27 cellular contexts compared by ENCODE assay signal in genomic region chr12:123987022-123987421, GRCh38. TPM values are rescaled to one million over a fixed set of nuclear protein-coding genes. Genes with fewer than 3 reads are reported as not detected.
A peak's percentile ranks its signal among the peaks of the same experiment; 100 is the strongest.
DNase-seq lines count a peak whose midpoint lies in the region; ATAC-seq and TF ChIP-seq lines count a peak whose summit lies in the region.
"Had no signal": no experiment of that assay in that cellular context is flagged by ENCODE, and none has a peak within 500 bp of the region (broad histone marks: within the 10 kb centered on the region; RNA-seq: fewer than 3 reads in every experiment).

No MANE protein-coding gene starts in this region.

- H2AFZ ChIP-seq in ACC112 (ENCODE audit: low read length, unreplicated experiment), result no peak overlapping the region

- H3K4me1 ChIP-seq in ACC112 (ENCODE audit: control insufficient read depth, insufficient read depth, low read length, unreplicated experiment), result peaks cover 45% of the 10 kb centered on the region

- TF ChIP-seq CTCF in NB4 (IDR thresholded peaks at IDR 0.05; ENCODE audit: low read depth, low read length) (no peak), glutamatergic neuron (IDR thresholded peaks at IDR 0.05; ENCODE audit: partially characterized antibody, unreplicated experiment) (no peak), progenitor cell of endocrine pancreas (IDR thresholded peaks at IDR 0.05; ENCODE audit: unreplicated experiment) (no peak)

- H3K36me3 Mint-ChIP-seq in glutamatergic neuron (ENCODE audit: unreplicated experiment) (peaks cover 6% of the 10 kb centered on the region), progenitor cell of endocrine pancreas (ENCODE audit: insufficient read depth) (peaks cover 28% of the 10 kb centered on the region)
- peaks cover 74% of the 10 kb centered on the region for H3K36me3 Mint-ChIP-seq in activated T-helper 17 cell treated with anti-CD3 and anti-CD28 coated beads, Interleukin-2, amount 50 U/mL, for 72 hours (ENCODE audit: low read depth)

- 0 out of 2 replicates have a peak overlapping the region, but pooled peaks have one; percentile 4 for H3K27ac ChIP-seq in ACC112 (ENCODE audit: low read depth, low read length)
- H3K27ac ChIP-seq: right lobe of liver, transverse colon had no signal

- H3K4me3 ChIP-seq in ACC112 (ENCODE audit: low read depth, low read length), result no peak overlapping the region
- H3K4me3 ChIP-seq in NB4 (ENCODE audit: low read depth, low read length), result no peak overlapping the region
- H3K4me3 ChIP-seq: lower lobe of right lung, right lobe of liver, transverse colon had no signal

- peaks cover 2% of the 10 kb centered on the region for H3K27me3 Mint-ChIP-seq in glutamatergic neuron (ENCODE audit: unreplicated experiment)
- H3K27me3 Mint-ChIP-seq in progenitor cell of endocrine pancreas, result no peaks in the 10 kb centered on the region
- H3K27me3 Mint-ChIP-seq in activated T-helper 17 cell treated with anti-CD3 and anti-CD28 coated beads, Interleukin-2, amount 50 U/mL, for 72 hours, result no peaks in the 10 kb centered on the region
- H3K27me3 Mint-ChIP-seq: activated naive CD8-positive, alpha-beta T cell; B cell; dendritic cell treated with granulocyte-macrophage colony-stimulating factor and Interleukin-4, amounts not matched to agents 40 ng/mL and 50 ng/mL, for 4 days had no signal

- peaks cover 57% of the 10 kb centered on the region for H3K4me1 Mint-ChIP-seq in glutamatergic neuron (ENCODE audit: low read depth, unreplicated experiment)
- H3K4me1 Mint-ChIP-seq in progenitor cell of endocrine pancreas (ENCODE audit: low read depth), result peaks cover 54% of the 10 kb centered on the region
- H3K4me1 Mint-ChIP-seq in activated T-helper 17 cell treated with anti-CD3 and anti-CD28 coated beads, Interleukin-2, amount 50 U/mL, for 72 hours, result peaks cover 12% of the 10 kb centered on the region

- no peak overlapping the region for H3K4me3 Mint-ChIP-seq in glutamatergic neuron (ENCODE audit: unreplicated experiment)
- H3K4me3 Mint-ChIP-seq in progenitor cell of endocrine pancreas (ENCODE audit: low read depth), result no peak overlapping the region
- H3K4me3 Mint-ChIP-seq in activated T-helper 17 cell treated with anti-CD3 and anti-CD28 coated beads, Interleukin-2, amount 50 U/mL, for 72 hours, result no peak overlapping the region
- H3K4me3 Mint-ChIP-seq: activated naive CD8-positive, alpha-beta T cell; B cell; dendritic cell treated with granulocyte-macrophage colony-stimulating factor and Interleukin-4, amounts not matched to agents 40 ng/mL and 50 ng/mL, for 4 days; endodermal cell had no signal

- peaks cover 14% of the 10 kb centered on the region for H3K79me2 ChIP-seq in ACC112 (ENCODE audit: control insufficient read depth, insufficient read depth, low read length, unreplicated experiment)

- H3K9me3 Mint-ChIP-seq in glutamatergic neuron (ENCODE audit: unreplicated experiment) (peaks cover 10% of the 10 kb centered on the region), progenitor cell of endocrine pancreas (ENCODE audit: low read depth) (no peaks in the 10 kb centered on the region)
- no peaks in the 10 kb centered on the region for H3K9me3 Mint-ChIP-seq in activated T-helper 17 cell treated with anti-CD3 and anti-CD28 coated beads, Interleukin-2, amount 50 U/mL, for 72 hours
- H3K9me3 Mint-ChIP-seq: dendritic cell treated with granulocyte-macrophage colony-stimulating factor and Interleukin-4, amounts not matched to agents 40 ng/mL and 50 ng/mL, for 4 days; endodermal cell had no signal

- in situ Hi-C loops in KBM-7 (cut with MboI; ENCODE audit: low pct_unique_long_range_greater_than_20kb, low sequenced_read_pairs), result no loop called here

- TF ChIP-seq POLR2A in NB4 (IDR thresholded peaks at IDR 0.05; ENCODE audit: extremely low read depth, insufficient read length), result no peak

- peaks cover 7% of the 10 kb centered on the region; the same call in 1 of the 2 replicates for H3K36me3 ChIP-seq in ACC112 (ENCODE audit: insufficient read depth, low read length)

- peak overlapping the region; percentile 87 for H3K27ac Mint-ChIP-seq in glutamatergic neuron (ENCODE audit: unreplicated experiment)
- H3K27ac Mint-ChIP-seq in progenitor cell of endocrine pancreas, result peak overlapping the region; percentile 67
- no peak overlapping the region for H3K27ac Mint-ChIP-seq in activated T-helper 17 cell treated with anti-CD3 and anti-CD28 coated beads, Interleukin-2, amount 50 U/mL, for 72 hours
- H3K27ac Mint-ChIP-seq: activated naive CD8-positive, alpha-beta T cell; B cell; dendritic cell treated with granulocyte-macrophage colony-stimulating factor and Interleukin-4, amounts not matched to agents 40 ng/mL and 50 ng/mL, for 4 days; endodermal cell had no signal

- ATAC-seq in activated T-helper 17 cell treated with anti-CD3 and anti-CD28 coated beads, Interleukin-2, amount 50 U/mL, for 72 hours (replicated peaks), result no peak
- no peak for ATAC-seq in GM19023 (IDR thresholded peaks at IDR 0.05; ENCODE audit: unreplicated experiment)
- ATAC-seq: right lobe of liver had no signal

- H3K27me3 ChIP-seq in ACC112 (ENCODE audit: insufficient read depth, low read length), result no peaks in the 10 kb centered on the region
- H3K27me3 ChIP-seq: right lobe of liver, transverse colon had no signal

- DNase-seq in NB4 (ENCODE audit: low read depth), result peak; percentile 56
- no peak for DNase-seq in glutamatergic neuron
- DNase-seq in progenitor cell of endocrine pancreas (ENCODE audit: low spot score, unreplicated experiment), result no peak
- no peak for DNase-seq in stimulated activated naive CD4-positive, alpha-beta T cell treated with Interleukin-2 at 50 U/mL for 16 hours (lab: John Stamatoyannopoulos, UW)
- DNase-seq in KBM-7, result no peak
- DNase-seq: ACHN; activated CD4-positive, alpha-beta T cell treated with anti-CD3 and anti-CD28 coated beads for 48 hours; activated CD8-positive, alpha-beta memory T cell treated with anti-CD3 and anti-CD28 coated beads for 24 hours; activated effector memory CD4-positive, alpha-beta T cell treated with Interleukin-2 at 50 U/mL for 16 hours; activated T-cell treated with anti-CD3 and anti-CD28 coated beads for 4 hours; anterior cingulate cortex; DMS153; endodermal cell; NCI-H1105 treated with DMSO at 0.1 percent for 48 hours; NCI-H2029; right lobe of liver; SHP77 treated with DMSO at 0.1 percent for 48 hours; stimulated activated CD4-positive, alpha-beta T cell treated with anti-CD3 and anti-CD28 coated beads, Interleukin-4, amount 100 ng/mL, for 1 hour; T-helper 9 cell; transverse colon had no signal

RNA-seq across cellular contexts. Expression of gene ZNF664, which starts 14.0 kb away (rescaled TPM):
- 310 TPM for total RNA-seq in glutamatergic neuron (ENCODE audit: unreplicated experiment)
- total RNA-seq in progenitor cell of endocrine pancreas, result 197 and 198 TPM in 2 replicates
- 10 to 100 TPM; 35.6 to 48.3 TPM for total RNA-seq in activated T-helper 17 cell treated with anti-CD3 and anti-CD28 coated beads, Interleukin-2, amount 50 U/mL, for 72 hours

RNA-seq across cellular contexts. Expression of gene CCDC92, which starts 14.4 kb away (rescaled TPM):
- 96.2 TPM for total RNA-seq in glutamatergic neuron (ENCODE audit: unreplicated experiment)
- total RNA-seq in progenitor cell of endocrine pancreas, result 57.0 and 59.1 TPM in 2 replicates
- total RNA-seq in activated T-helper 17 cell treated with anti-CD3 and anti-CD28 coated beads, Interleukin-2, amount 50 U/mL, for 72 hours, result 10 to 100 TPM; 19.2 to 19.4 TPM
